In the genomic region with DNA sequence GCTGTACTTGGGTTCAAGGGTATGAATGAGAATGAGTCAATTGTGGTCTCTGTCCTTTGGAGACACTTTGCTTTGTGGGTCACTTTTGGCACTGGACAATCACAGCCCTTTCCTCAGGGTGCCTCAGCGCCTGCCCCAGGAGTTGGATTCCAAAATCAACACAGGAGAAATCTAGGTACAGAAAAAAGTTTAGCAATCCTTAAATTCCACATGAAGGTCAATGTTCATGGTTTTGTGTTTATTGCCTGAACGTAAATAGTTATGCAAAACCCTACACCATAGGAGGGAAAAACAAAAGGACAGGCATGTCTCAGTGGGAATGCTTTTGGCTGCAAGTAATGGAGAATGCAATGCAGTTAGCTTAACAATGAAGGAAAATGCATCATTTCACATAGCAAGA, we compare ENCODE assay signal across 28 cellular contexts. TPM values are rescaled to one million over a fixed set of nuclear protein-coding genes. Genes with fewer than 3 reads are reported as not detected.
DNase-seq lines count a peak whose midpoint lies in the region; ATAC-seq, FAIRE-seq and TF ChIP-seq lines count a peak whose summit lies in the region.
"Had no signal": no experiment of that assay in that cellular context is flagged by ENCODE, and none has a peak within 500 bp of the region (broad histone marks: within the 10 kb centered on the region; RNA-seq: fewer than 3 reads in every experiment).

No MANE protein-coding gene starts in this region.

- ATAC-seq in Right ventricle myocardium inferior (no peak), GM18870 (IDR thresholded peaks at IDR 0.05; ENCODE audit: unreplicated experiment) (no peak), HG03045 (IDR thresholded peaks at IDR 0.05; ENCODE audit: unreplicated experiment) (no peak)
- ATAC-seq: PC-3 had no signal

- intact Hi-C loops in cardiac septum (cut with DNase I) (no loop called here), Right ventricle myocardium inferior (cut with DNase I) (loop anchor here (10.0 kb wide), 1 partner anchor 854 kb away; no protein-coding TSS in a partner anchor)

- no peak overlapping the region for H2BK120ac ChIP-seq in H1 (replicated peaks; ENCODE audit: low read depth, low read length)

- H3K18ac ChIP-seq in H1 (ENCODE audit: extremely low read depth, low read length): no peak overlapping the region; the same call in 1 of the 2 replicates

- no peak overlapping the region for H3K4ac ChIP-seq in H1 (replicated peaks; ENCODE audit: insufficient read length, low read depth, low read length)

- no peak for TF ChIP-seq POLR2A in H1 (IDR thresholded peaks at IDR 0.05; ENCODE audit: control extremely low read depth in 1 of 2, low read depth in 2 of 2, low read length in 2 of 2)

- CTCF ChIA-PET in H1 (lab: Charles Lee; ENCODE audit: partially characterized antibody): interaction anchor here (0.6 to 3.0 kb wide), 4 partner anchors 8 to 276 kb away, joined by 3 to 17 read pairs (median 4); no protein-coding TSS in a partner anchor

- no peaks in the 10 kb centered on the region for H3K36me3 ChIP-seq in H1 (ENCODE audit: control insufficient read depth in 2 of 4, insufficient read depth in 4 of 4, low read length in 3 of 4)
- no peaks in the 10 kb centered on the region for H3K36me3 ChIP-seq in liver (ENCODE audit: control insufficient read depth in 4 of 4, insufficient read depth in 3 of 4, low read depth in 1 of 4, low read length in 3 of 4)

- TF ChIP-seq RAD21 in H1 (IDR thresholded peaks at IDR 0.05 in 1 of 2, conservative IDR thresholded peaks at IDR 0.05 in 1 of 2; ENCODE audit: low read depth in 2 of 2, low read length in 2 of 2): no peak
- TF ChIP-seq RAD21 in liver (IDR thresholded peaks at IDR 0.05): peak in 1 of 2 donors; percentile 14

- H4K8ac ChIP-seq in H1 (ENCODE audit: extremely low read depth, insufficient read depth, low read length): no peak overlapping the region

- H3K4me1 ChIP-seq in H1 (replicated peaks in 1 of 4; ENCODE audit: control insufficient read depth in 3 of 4, insufficient read depth in 4 of 4, low read length in 3 of 4): peaks cover 0 to 2% (median under 1%) of the 10 kb centered on the region in 4 experiments; a peak in 3 of 7 replicates
- H3K4me1 ChIP-seq in liver (ENCODE audit: control insufficient read depth in 4 of 4, insufficient read depth in 4 of 4, low read length in 3 of 4): peaks cover 5 to 35% (median 27%) of the 10 kb centered on the region in 4 donors

- H3K23me2 ChIP-seq in H1 (ENCODE audit: low read depth, low read length): no peaks in the 10 kb centered on the region

- H3K79me1 ChIP-seq in H1 (ENCODE audit: low read depth, low read length): no peaks in the 10 kb centered on the region

- no peak overlapping the region for H3K56ac ChIP-seq in H1 (replicated peaks; ENCODE audit: insufficient read length, low read depth, low read length)

- no peak overlapping the region for H2AK5ac ChIP-seq in H1 (ENCODE audit: low read depth, low read length)

- no peak overlapping the region for H4K5ac ChIP-seq in H1 (ENCODE audit: insufficient read length, low read depth, low read length)

- WGBS in H1 (ENCODE audit: extremely low coverage in 1 of 2, insufficient coverage in 1 of 2, insufficient read length in 1 of 2, insufficient replicate concordance in 2 of 2, low coverage in 1 of 2, low lambda C conversion rate in 2 of 2, missing lambda C conversion rate in 1 of 2), 2 experiments: 85% methylated on average over 2 of the region's 2 CpGs; no CpG with 5 or more reads in 1 of the 2 experiments
- WGBS in liver: 26% methylated on average over 2 of the region's 2 CpGs

- H3K27me3 ChIP-seq in H1 (replicated peaks in 1 of 4; ENCODE audit: control insufficient read depth in 3 of 4, extremely low read depth in 1 of 4, insufficient read depth in 3 of 4, low read length in 3 of 4) (no peaks in the 10 kb centered on the region), liver (ENCODE audit: control insufficient read depth in 4 of 4, insufficient read depth in 4 of 4, low read length in 3 of 4) (no peaks in the 10 kb centered on the region)

- H2BK5ac ChIP-seq in H1 (ENCODE audit: low read depth, low read length): no peak overlapping the region

- H3K79me2 ChIP-seq in H1 (ENCODE audit: control insufficient read depth in 1 of 2, insufficient read depth in 2 of 2, low read length in 2 of 2): no peaks in the 10 kb centered on the region

- peak; percentile 69 for FAIRE-seq in H1 (lab: Jason Lieb, UNC)

- H3K9me3 ChIP-seq in H1 (ENCODE audit: insufficient read depth in 2 of 2, low read depth in 1 of 2, low read length in 1 of 2): peaks cover 7 to 9% of the 10 kb centered on the region in 2 experiments
- H3K9me3 ChIP-seq in liver (ENCODE audit: control insufficient read depth in 4 of 4, low read length in 3 of 4): no peaks in the 10 kb centered on the region

- H2AFZ ChIP-seq in H1 (ENCODE audit: low read length): no peak overlapping the region

- H3K14ac ChIP-seq in H1 (ENCODE audit: insufficient read length): no peak overlapping the region

- H3K27ac ChIP-seq in H1 (ENCODE audit: low read depth, low read length) (no peak overlapping the region), liver (ENCODE audit: low read depth in 1 of 2, low read length in 2 of 2) (no peak overlapping the region)

- no peak overlapping the region for H3K23ac ChIP-seq in H1 (ENCODE audit: insufficient read length)

- TF ChIP-seq EP300 in H1 (IDR thresholded peaks at IDR 0.05; ENCODE audit: borderline replicate concordance in 1 of 2, low read depth in 2 of 2, low read length in 2 of 2): no peak

- 0 out of 4 replicates have a peak overlapping the region, but pooled peaks of 1 of the 2 experiments have one; percentile 10 for H3K4me2 ChIP-seq in H1 (ENCODE audit: insufficient read depth in 1 of 2, low read depth in 2 of 2, low read length in 2 of 2)

- H3K9ac ChIP-seq in H1 (replicated peaks in 1 of 4; ENCODE audit: extremely low read depth in 1 of 4, low read depth in 3 of 4, low read length in 3 of 4): no peak overlapping the region
- no peak overlapping the region for H3K9ac ChIP-seq in liver (ENCODE audit: low read depth in 1 of 2, low read length in 2 of 2)

- POLR2A ChIA-PET in H1 (lab: Charles Lee; ENCODE audit: partially characterized antibody): interaction anchor here (0.8 to 1.4 kb wide), 3 partner anchors 9 to 34 kb away, joined by 3 read pairs; no protein-coding TSS in a partner anchor

- no peak overlapping the region for H2BK20ac ChIP-seq in H1 (ENCODE audit: low read length)

- no peak overlapping the region for H4K91ac ChIP-seq in H1 (replicated peaks; ENCODE audit: insufficient read length, low read length)

- DNase-seq in cardiac septum (ENCODE audit: low spot score) (peak; percentile 41), Right ventricle myocardium inferior (ENCODE audit: missing footprints) (no peak), H1 (ENCODE audit: low read depth in 1 of 2, low spot score in 2 of 2) (no peak), NCI-H2107 treated with DMSO at 0.1 percent for 48 hours (lab: John Stamatoyannopoulos, UW; ENCODE audit: unreplicated experiment) (no peak), GF-D8 (lab: John Stamatoyannopoulos, UW) (no peak)
- DNase-seq: 8988T; ACHN; Calu3; DMS79 treated with DMSO at 0.1 percent for 48 hours; HCEC 1CT; KBM-7; MV-4-11; NCI-H1105; NCI-H1436 treated with DMSO at 0.1 percent for 48 hours; NCI-H187 treated with DMSO at 0.1 percent for 48 hours; NCI-H2107; NCI-H446; NCI-H524 treated with DMSO at 0.1 percent for 48 hours; NCI-H774; NK-92 treated with Interleukin-12 subunit alpha and Interleukin-12 subunit beta, amount 100 ng/mL, for 24 hours; PC-3; Right ventricle myocardium superior had no signal

- H3K4me3 ChIP-seq in H1 (ENCODE audit: extremely low read depth in 1 of 4, insufficient read depth in 2 of 4, low read depth in 3 of 4, low read length in 4 of 4) (0 out of 8 replicates have a peak overlapping the region, but pooled peaks of 1 of the 4 experiments have one; percentile 12), liver (ENCODE audit: low read depth in 1 of 3, low read length in 3 of 3) (no peak overlapping the region)

- no peaks in the 10 kb centered on the region for H4K20me1 ChIP-seq in H1 (replicated peaks in 1 of 2; ENCODE audit: control insufficient read depth in 1 of 2, insufficient read depth in 2 of 2, low read length in 2 of 2)

- TF ChIP-seq CTCF in H1 (IDR thresholded peaks at IDR 0.05; ENCODE audit: control extremely low read depth in 1 of 3, insufficient read depth in 1 of 3, low read depth in 1 of 3, low read length in 3 of 3) (no peak), liver (IDR thresholded peaks at IDR 0.05; ENCODE audit: low read depth, low read length, missing input control) (no peak)

- H2BK12ac ChIP-seq in H1 (ENCODE audit: low read depth, low read length): no peak overlapping the region

- H2BK15ac ChIP-seq in H1 (ENCODE audit: low read length): no peak overlapping the region

TF ChIP-seq in H1, 55 proteins besides CTCF, POLR2A, EP300 and RAD21:
- peak; percentile 13; the same call in 1 of the 2 replicates for TF ChIP-seq SRF (IDR thresholded peaks at IDR 0.05; ENCODE audit: low read depth, low read length)
- TF ChIP-seq SIX5 (IDR thresholded peaks at IDR 0.05; ENCODE audit: low read depth, low read length): no peak
- no peak for TF ChIP-seq KDM4A (IDR thresholded peaks at IDR 0.05; ENCODE audit: low read depth, low read length, severe bottlenecking)
- TF ChIP-seq HDAC2 (IDR thresholded peaks at IDR 0.05; ENCODE audit: borderline replicate concordance in 1 of 2, low read depth in 2 of 2, low read length in 2 of 2): no peak
- TF ChIP-seq CEBPB (IDR thresholded peaks at IDR 0.05; ENCODE audit: low read depth, low read length): no peak
TF ChIP-seq in H1: peak in this region for 1.

TF ChIP-seq in liver, 16 proteins besides CTCF, POLR2A, EP300 and RAD21 (continues in another document):
- no peak for TF ChIP-seq TAF1 (conservative IDR thresholded peaks at IDR 0.05)
- TF ChIP-seq, protein P1, sequence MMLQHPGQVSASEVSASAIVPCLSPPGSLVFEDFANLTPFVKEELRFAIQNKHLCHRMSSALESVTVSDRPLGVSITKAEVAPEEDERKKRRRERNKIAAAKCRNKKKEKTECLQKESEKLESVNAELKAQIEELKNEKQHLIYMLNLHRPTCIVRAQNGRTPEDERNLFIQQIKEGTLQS (IDR thresholded peaks at IDR 0.05): no peak

RNA-seq across cellular contexts. Expression of gene HMCN2, which starts 6.6 kb away (rescaled TPM):
- total RNA-seq in cardiac septum (5.3 TPM), Right ventricle myocardium inferior (5.7 TPM), liver (1 to 10 TPM in 1 of 2 donors, under 1 TPM in 1; 0.28 to 1.8 TPM)
- total RNA-seq in H1 (2021; fragmentation: NEBNext Ultra II Directional; extraction: Animal tissue kit (Norgen Biotek cat#: 25700)): 7.9 and 9.1 TPM in 2 replicates
- polyA plus RNA-seq in H1 (2011; rRNA removed) (5.0 and 8.3 TPM in 2 replicates), liver (under 1 TPM; 0.24 to 0.31 TPM)
- 6.4 TPM for polyA plus RNA-seq in H1 (2011; cell fraction: cytosol; rRNA removed)
- polyA plus RNA-seq in H1 (2011; cell fraction: nucleus; rRNA removed): 60.8 TPM
- polyA plus RNA-seq in H1 (2012, experiment 1 of 2): 3.3 to 10.7 TPM (median 7.7 TPM) in 4 replicates
- polyA plus RNA-seq in H1 (2012, experiment 2 of 2): 2.3 TPM
- 3.8 TPM for polyA plus RNA-seq in H1 (2013, experiment 1 of 2)
- polyA plus RNA-seq in H1 (2013, experiment 2 of 2): 2.5 TPM
- polyA minus RNA-seq in H1 (2011; rRNA and poly(A)+ RNA removed): 4.6 and 7.6 TPM in 2 replicates
- 9.8 TPM for polyA minus RNA-seq in H1 (2011; cell fraction: cytosol; rRNA and poly(A)+ RNA removed)
- 25.3 TPM for polyA minus RNA-seq in H1 (2011; cell fraction: nucleus; rRNA and poly(A)+ RNA removed)
- total RNA-seq: Calu3, MCF 10A, SK-MEL-5 had no signal
- polyA plus RNA-seq: BJ had no signal
